Comparison of ENCODE assay signal across 8 cellular contexts in genomic region chr16:397135-397661, GRCh38. TPM values are rescaled to one million over a fixed set of nuclear protein-coding genes. Genes with fewer than 3 reads are reported as not detected.
DNase-seq lines count a peak whose midpoint lies in the region; ATAC-seq, FAIRE-seq and TF ChIP-seq lines count a peak whose summit lies in the region.

TSS of gene NME4 (plus strand) at chr16:397199. CDS start at chr16:397223, 24 bp downstream.

- intact Hi-C loops in upper lobe of right lung (cut with DNase I) = no loop called here

- POLR2A ChIA-PET in AG04450 (lab: Yijun Ruan, JAX) = interaction anchor here (0.6 kb wide), 1 partner anchor 77 kb away, joined by 3 read pairs; no protein-coding TSS in a partner anchor

- CTCF ChIA-PET in AG04450 (lab: Charles Lee) = no interaction called here

- no peaks in the 10 kb centered on the region for H3K27me3 Mint-ChIP-seq in mesothelial cell of epicardium (ENCODE audit: low read depth)

- H3K27me3 ChIP-seq in AG04450 (ENCODE audit: control insufficient read depth, insufficient read depth, low read length) (no peaks in the 10 kb centered on the region), upper lobe of right lung (no peaks in the 10 kb centered on the region)
- H3K27me3 ChIP-seq in effector memory CD4-positive, alpha-beta T cell (replicated peaks; ENCODE audit: control insufficient read depth, insufficient read depth, low read length, poor library complexity, severe bottlenecking) = no peaks in the 10 kb centered on the region

- H3K27ac Mint-ChIP-seq in mesothelial cell of epicardium = peak within 1 kb of the TSS; percentile 98

- no peaks in the 10 kb centered on the region for H3K36me3 ChIP-seq in effector memory CD4-positive, alpha-beta T cell (ENCODE audit: control insufficient read depth, insufficient read depth, low read length)
- no peaks in the 10 kb centered on the region for H3K36me3 ChIP-seq in upper lobe of right lung

- H3K36me3 Mint-ChIP-seq in mesothelial cell of epicardium = peaks cover 2% of the 10 kb centered on the region

- H3K4me3 ChIP-seq in AG04450 (ENCODE audit: low read depth, low read length) (peak within 1 kb of the TSS; percentile 64), upper lobe of right lung (peak within 1 kb of the TSS; percentile 56)
- H3K4me3 ChIP-seq in effector memory CD4-positive, alpha-beta T cell (ENCODE audit: insufficient read depth, low read depth, low read length, poor library complexity, severe bottlenecking) = peak within 1 kb of the TSS; percentile 25

- ATAC-seq in SK-N-SH treated with all-trans-retinoic acid at 6 μM for 48 hours (no peak), upper lobe of right lung (peak; percentile 1), GM18520 (IDR thresholded peaks at IDR 0.05; ENCODE audit: unreplicated experiment) (no peak), GM18873 (IDR thresholded peaks at IDR 0.05; ENCODE audit: low FRiP score, unreplicated experiment) (no peak)

- H3K9me3 ChIP-seq in AG04450 (ENCODE audit: control insufficient read depth, insufficient read depth, low read length) (peaks cover under 1% of the 10 kb centered on the region), upper lobe of right lung (no peaks in the 10 kb centered on the region)
- no peaks in the 10 kb centered on the region for H3K9me3 ChIP-seq in effector memory CD4-positive, alpha-beta T cell (ENCODE audit: control insufficient read depth, low read length)

- TF ChIP-seq CTCF in AG04450 (IDR thresholded peaks at IDR 0.05; ENCODE audit: low read depth, low read length) (no peak), mesothelial cell of epicardium (IDR thresholded peaks at IDR 0.05; ENCODE audit: unreplicated experiment) (no peak), upper lobe of right lung (IDR thresholded peaks at IDR 0.05) (no peak)

- peaks cover 2% of the 10 kb centered on the region for H3K4me1 ChIP-seq in effector memory CD4-positive, alpha-beta T cell (ENCODE audit: control insufficient read depth, insufficient read depth, low read length, poor library complexity, severe bottlenecking)
- peaks cover 20% of the 10 kb centered on the region for H3K4me1 ChIP-seq in upper lobe of right lung

- H3K27ac ChIP-seq in AG04450 (ENCODE audit: low read depth, low read length) (peak within 1 kb of the TSS; percentile 47), upper lobe of right lung (peak within 1 kb of the TSS; percentile 58)
- H3K27ac ChIP-seq in effector memory CD4-positive, alpha-beta T cell (ENCODE audit: insufficient read depth, low read length, poor library complexity, severe bottlenecking) = no peak within 1 kb of the TSS

- FAIRE-seq in GM12892 (lab: Jason Lieb, UNC) = no peak

- peak within 1 kb of the TSS; percentile 89 for H3K4me3 Mint-ChIP-seq in mesothelial cell of epicardium

- H3K9me3 Mint-ChIP-seq in mesothelial cell of epicardium = no peaks in the 10 kb centered on the region

- no peak for DNase-seq in AG04450 (ENCODE audit: low read depth, low spot score)
- peak; percentile 58 for DNase-seq in GM12892 (ENCODE audit: insufficient read length)
- DNase-seq in effector memory CD4-positive, alpha-beta T cell = no peak
- DNase-seq in mesothelial cell of epicardium (ENCODE audit: low spot score in 2 of 2, unreplicated experiment in 2 of 2) = no peak
- DNase-seq in upper lobe of right lung = peak; percentile 67

- TF ChIP-seq POLR2A in GM12892 (IDR thresholded peaks at IDR 0.05; ENCODE audit: low read depth, low read length) = 0 out of 2 replicates have a peak, but pooled peaks have one; percentile 36

- H3K4me1 Mint-ChIP-seq in mesothelial cell of epicardium = peaks cover 23% of the 10 kb centered on the region

TF ChIP-seq in SK-N-SH treated with all-trans-retinoic acid at 6 μM for 48 hours, 23 proteins besides CTCF, POLR2A, EP300 and RAD21:
- TF ChIP-seq TSHZ2 (CRISPR knock-in tag; IDR thresholded peaks at IDR 0.05) (0 out of 2 replicates have a peak, but pooled peaks have one; percentile 22), CREB5 (CRISPR knock-in tag; IDR thresholded peaks at IDR 0.05; ENCODE audit: low read depth) (no peak)

RNA-seq across cellular contexts. Expression of gene NME4, which starts in this region (rescaled TPM):
- 156 and 198 TPM in 2 replicates for polyA plus RNA-seq in AG04450 (2011; rRNA removed)
- 79.2 and 129 TPM in 2 replicates for polyA minus RNA-seq in AG04450 (2011; rRNA and poly(A)+ RNA removed)
- polyA plus RNA-seq in GM12892 (2012; ENCODE audit: missing spikeins) = 84.7 TPM
- total RNA-seq in mesothelial cell of epicardium = 252 to 258 TPM (median 253 TPM) in 3 replicates
- total RNA-seq in upper lobe of right lung = 45.6 TPM

Comparison
In these comparisons a context has a peak if more than half of its experiments do, and no peak if none do; other contexts are left out.
1. DNase-seq: peak in GM12892 (single experiment) and upper lobe of right lung (single experiment); none in AG04450 (single experiment), effector memory CD4-positive, alpha-beta T cell (0 of 3) and mesothelial cell of epicardium (0 of 2).
2. Peak in every context shown above with its lines, with median percentiles within 50 percentile points of each other: H3K4me3 ChIP-seq.